Comparison of ENCODE assay signal across 13 cellular contexts in genomic region chr14:91125271-91125661, GRCh38. TPM values are rescaled to one million over a fixed set of nuclear protein-coding genes. Genes with fewer than 3 reads are reported as not detected.
DNase-seq lines count a peak whose midpoint lies in the region; ATAC-seq and TF ChIP-seq lines count a peak whose summit lies in the region.
"Had no signal": no experiment of that assay in that cellular context is flagged by ENCODE, and none has a peak within 500 bp of the region (broad histone marks: within the 10 kb centered on the region; RNA-seq: fewer than 3 reads in every experiment).

No MANE protein-coding gene starts in this region.

- H3K9ac ChIP-seq in muscle layer of colon (ENCODE audit: low read length): no peak overlapping the region

- H3K27ac ChIP-seq in muscle layer of colon (ENCODE audit: low read depth, low read length) (peak overlapping the region; percentile 14), vagina (peak overlapping the region; percentile 17), ovary (no peak overlapping the region)
- H3K27ac ChIP-seq: uterus had no signal

- H3K36me3 ChIP-seq in muscle layer of colon (ENCODE audit: insufficient read depth, low read length): peaks cover 23% of the 10 kb centered on the region
- H3K36me3 ChIP-seq in vagina: no peaks in the 10 kb centered on the region
- no peaks in the 10 kb centered on the region for H3K36me3 ChIP-seq in ovary
- H3K36me3 ChIP-seq: uterus had no signal

- 91 to 97% (median 94%) methylated on average over 7 of the region's 7 CpGs for WGBS in ovary, 3 donors

- peaks cover 53% of the 10 kb centered on the region for H3K36me3 Mint-ChIP-seq in stimulated activated naive CD8-positive, alpha-beta T cell treated with anti-CD3 and anti-CD28 coated beads, Interleukin-15, Interleukin-2, amounts not matched to agents 100 ng/mL and 50 ng/mL, for 24 hours (ENCODE audit: low read depth)
- H3K36me3 Mint-ChIP-seq in dendritic cell treated with granulocyte-macrophage colony-stimulating factor and Interleukin-4, amounts not matched to agents 40 ng/mL and 50 ng/mL, for 4 days (ENCODE audit: low read depth): peaks cover 90% of the 10 kb centered on the region

- no peaks in the 10 kb centered on the region for H3K27me3 ChIP-seq in muscle layer of colon (ENCODE audit: control insufficient read depth in 1 of 2, insufficient read depth in 2 of 2, low read length in 2 of 2)
- no peaks in the 10 kb centered on the region for H3K27me3 ChIP-seq in vagina
- H3K27me3 ChIP-seq in ovary: no peaks in the 10 kb centered on the region
- H3K27me3 ChIP-seq: uterus had no signal

- no peak for TF ChIP-seq EP300 in ovary (IDR thresholded peaks at IDR 0.05)

- H3K9me3 Mint-ChIP-seq in stimulated activated naive CD8-positive, alpha-beta T cell treated with anti-CD3 and anti-CD28 coated beads, Interleukin-15, Interleukin-2, amounts not matched to agents 100 ng/mL and 50 ng/mL, for 24 hours: no peaks in the 10 kb centered on the region
- no peaks in the 10 kb centered on the region for H3K9me3 Mint-ChIP-seq in stimulated activated naive CD8-positive, alpha-beta T cell treated with anti-CD3 and anti-CD28 coated beads, Interleukin-15, amount 100 ng/mL, for 72 hours
- no peaks in the 10 kb centered on the region for H3K9me3 Mint-ChIP-seq in dendritic cell treated with granulocyte-macrophage colony-stimulating factor and Interleukin-4, amounts not matched to agents 40 ng/mL and 50 ng/mL, for 4 days
- H3K9me3 Mint-ChIP-seq: activated naive CD4-positive, alpha-beta T cell treated with anti-CD3 and anti-CD28 coated beads for 36 hours had no signal

- H3K9me3 ChIP-seq in muscle layer of colon (ENCODE audit: low read length): no peaks in the 10 kb centered on the region
- no peaks in the 10 kb centered on the region for H3K9me3 ChIP-seq in vagina
- no peaks in the 10 kb centered on the region for H3K9me3 ChIP-seq in ovary
- H3K9me3 ChIP-seq: uterus had no signal

- peaks cover 28% of the 10 kb centered on the region for H3K4me1 Mint-ChIP-seq in stimulated activated naive CD8-positive, alpha-beta T cell treated with anti-CD3 and anti-CD28 coated beads, Interleukin-15, Interleukin-2, amounts not matched to agents 100 ng/mL and 50 ng/mL, for 24 hours (ENCODE audit: low read depth)
- peaks cover 52% of the 10 kb centered on the region for H3K4me1 Mint-ChIP-seq in stimulated activated naive CD8-positive, alpha-beta T cell treated with anti-CD3 and anti-CD28 coated beads, Interleukin-15, amount 100 ng/mL, for 72 hours
- peaks cover 68% of the 10 kb centered on the region for H3K4me1 Mint-ChIP-seq in dendritic cell treated with granulocyte-macrophage colony-stimulating factor and Interleukin-4, amounts not matched to agents 40 ng/mL and 50 ng/mL, for 4 days (ENCODE audit: low read depth)

- no peak overlapping the region for H3K4me3 ChIP-seq in muscle layer of colon (ENCODE audit: low read depth in 1 of 2, low read length in 2 of 2)
- no peak overlapping the region for H3K4me3 ChIP-seq in vagina
- no peak overlapping the region for H3K4me3 ChIP-seq in ovary
- H3K4me3 ChIP-seq: uterus had no signal

- TF ChIP-seq POLR2A in vagina (IDR thresholded peaks at IDR 0.05): no peak
- no peak for TF ChIP-seq POLR2A in ovary (IDR thresholded peaks at IDR 0.05)

- TF ChIP-seq CTCF in vagina (IDR thresholded peaks at IDR 0.05): no peak
- no peak for TF ChIP-seq CTCF in ovary (IDR thresholded peaks at IDR 0.05)

- DNase-seq in stimulated activated naive CD8-positive, alpha-beta T cell treated with anti-CD3 and anti-CD28 coated beads, Interleukin-15, amount 100 ng/mL, for 72 hours: no peak
- DNase-seq in vagina (ENCODE audit: extremely low spot score in 2 of 2) (no peak), AG20443 (ENCODE audit: low spot score) (no peak), ovary (no peak)
- DNase-seq: activated naive CD4-positive, alpha-beta T cell treated with anti-CD3 and anti-CD28 coated beads for 36 hours; AML-193; NCI-H1436; uterus had no signal

- H3K4me1 ChIP-seq in muscle layer of colon (ENCODE audit: insufficient read depth, low read length) (peaks cover 46% of the 10 kb centered on the region), vagina (peaks cover 40% of the 10 kb centered on the region), ovary (ENCODE audit: insufficient read depth) (no peaks in the 10 kb centered on the region)
- H3K4me1 ChIP-seq: uterus had no signal

- intact Hi-C loops in dendritic cell treated with granulocyte-macrophage colony-stimulating factor and Interleukin-4, amounts not matched to agents 40 ng/mL and 50 ng/mL, for 4 days (cut with micrococcal nuclease): no loop called here
- intact Hi-C loops in vagina (cut with DNase I): no loop called here
- intact Hi-C loops in ovary (cut with DNase I): no loop called here

- H3K27ac Mint-ChIP-seq in stimulated activated naive CD8-positive, alpha-beta T cell treated with anti-CD3 and anti-CD28 coated beads, Interleukin-15, Interleukin-2, amounts not matched to agents 100 ng/mL and 50 ng/mL, for 24 hours: peak overlapping the region; percentile 49
- no peak overlapping the region for H3K27ac Mint-ChIP-seq in stimulated activated naive CD8-positive, alpha-beta T cell treated with anti-CD3 and anti-CD28 coated beads, Interleukin-15, amount 100 ng/mL, for 72 hours
- peak overlapping the region; percentile 22 for H3K27ac Mint-ChIP-seq in dendritic cell treated with granulocyte-macrophage colony-stimulating factor and Interleukin-4, amounts not matched to agents 40 ng/mL and 50 ng/mL, for 4 days
- H3K27ac Mint-ChIP-seq: activated naive CD4-positive, alpha-beta T cell treated with anti-CD3 and anti-CD28 coated beads for 36 hours had no signal

- ATAC-seq in stimulated activated naive CD8-positive, alpha-beta T cell treated with anti-CD3 and anti-CD28 coated beads, Interleukin-15, amount 100 ng/mL, for 72 hours: no peak
- ATAC-seq in HG03460 (IDR thresholded peaks at IDR 0.05; ENCODE audit: unreplicated experiment): no peak
- ATAC-seq: HCT116 had no signal

- no peaks in the 10 kb centered on the region for H3K27me3 Mint-ChIP-seq in stimulated activated naive CD8-positive, alpha-beta T cell treated with anti-CD3 and anti-CD28 coated beads, Interleukin-15, Interleukin-2, amounts not matched to agents 100 ng/mL and 50 ng/mL, for 24 hours
- H3K27me3 Mint-ChIP-seq in stimulated activated naive CD8-positive, alpha-beta T cell treated with anti-CD3 and anti-CD28 coated beads, Interleukin-15, amount 100 ng/mL, for 72 hours: no peaks in the 10 kb centered on the region
- H3K27me3 Mint-ChIP-seq in dendritic cell treated with granulocyte-macrophage colony-stimulating factor and Interleukin-4, amounts not matched to agents 40 ng/mL and 50 ng/mL, for 4 days: no peaks in the 10 kb centered on the region

- H3K4me3 Mint-ChIP-seq in stimulated activated naive CD8-positive, alpha-beta T cell treated with anti-CD3 and anti-CD28 coated beads, Interleukin-15, Interleukin-2, amounts not matched to agents 100 ng/mL and 50 ng/mL, for 24 hours: no peak overlapping the region
- no peak overlapping the region for H3K4me3 Mint-ChIP-seq in stimulated activated naive CD8-positive, alpha-beta T cell treated with anti-CD3 and anti-CD28 coated beads, Interleukin-15, amount 100 ng/mL, for 72 hours
- no peak overlapping the region for H3K4me3 Mint-ChIP-seq in dendritic cell treated with granulocyte-macrophage colony-stimulating factor and Interleukin-4, amounts not matched to agents 40 ng/mL and 50 ng/mL, for 4 days
- H3K4me3 Mint-ChIP-seq: activated naive CD4-positive, alpha-beta T cell treated with anti-CD3 and anti-CD28 coated beads for 36 hours had no signal

RNA-seq across cellular contexts. Expression of gene DGLUCY, which starts 11.4 kb away (rescaled TPM):
- 57.0 TPM for total RNA-seq in vagina
- total RNA-seq in ovary: 10 to 100 TPM; 17.9 to 52.2 (median 39.3) TPM
- polyA plus RNA-seq in ovary: 10 to 100 TPM; 24.1 to 73.3 TPM

Comparison
In these comparisons a context has a peak if more than half of its experiments do, and no peak if none do; other contexts are left out.
1. H3K27ac Mint-ChIP-seq: peak in stimulated activated naive CD8-positive, alpha-beta T cell treated with anti-CD3 and anti-CD28 coated beads, Interleukin-15, Interleukin-2, amounts not matched to agents 100 ng/mL and 50 ng/mL, for 24 hours (single experiment) and dendritic cell treated with granulocyte-macrophage colony-stimulating factor and Interleukin-4, amounts not matched to agents 40 ng/mL and 50 ng/mL, for 4 days (single experiment); none in stimulated activated naive CD8-positive, alpha-beta T cell treated with anti-CD3 and anti-CD28 coated beads, Interleukin-15, amount 100 ng/mL, for 72 hours (0 of 2).
2. H3K27ac ChIP-seq: peak in muscle layer of colon (single experiment) and vagina (single experiment); none in ovary (0 of 2).